In the genomic region with DNA sequence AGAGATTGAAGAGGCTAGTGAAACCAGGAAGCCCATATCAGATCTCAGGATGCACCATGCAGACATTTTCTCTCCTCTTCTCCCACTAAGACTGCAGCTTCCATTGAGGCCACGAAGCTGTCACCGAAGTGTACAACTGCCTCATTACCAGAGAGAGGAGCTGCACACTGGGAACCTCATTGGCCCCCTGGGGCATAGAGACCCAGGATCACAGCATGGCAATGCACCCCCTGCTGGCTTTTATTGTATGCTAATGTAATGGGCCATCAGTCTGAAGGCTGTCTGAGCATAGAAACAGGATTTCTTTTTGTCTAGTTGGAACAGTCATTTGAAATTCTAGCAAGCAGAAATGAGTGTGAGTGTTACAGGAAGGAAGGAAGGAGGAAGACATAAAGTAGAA, we compare ENCODE assay signal across 15 cellular contexts.
DNase-seq lines count a peak whose midpoint lies in the region; ATAC-seq and TF ChIP-seq lines count a peak whose summit lies in the region.
"Had no signal": no experiment of that assay in that cellular context is flagged by ENCODE, and none has a peak within 500 bp of the region (broad histone marks: within the 10 kb centered on the region; RNA-seq: fewer than 3 reads in every experiment).

No MANE protein-coding gene starts in this region.

- H3K4me1 ChIP-seq in OCI-LY3 (ENCODE audit: low read length): no peaks in the 10 kb centered on the region
- H3K4me1 ChIP-seq: body of pancreas had no signal

- CTCF ChIA-PET in activated CD4-positive, alpha-beta T cell treated with anti-CD3 and anti-CD28 coated beads for 36 hours (lab: Charles Lee): no interaction called here

- TF ChIP-seq CTCF in LNCaP clone FGC (IDR thresholded peaks at IDR 0.05; ENCODE audit: control insufficient read depth, extremely low read depth, insufficient read depth) (0 out of 2 replicates have a peak, but pooled peaks have one; percentile 6), OCI-LY3 (IDR thresholded peaks at IDR 0.05; ENCODE audit: low read depth, low read length) (peak; percentile 29)

- no peak overlapping the region for H3K4me3 Mint-ChIP-seq in activated CD4-positive, alpha-beta T cell treated with anti-CD3 and anti-CD28 coated beads for 36 hours
- H3K4me3 Mint-ChIP-seq: activated CD4-positive, alpha-beta memory T cell treated with anti-CD3 and anti-CD28 coated beads, Interleukin-2, amount 10 ng/mL, durations not matched to agents 7 days and 5 days; endodermal cell had no signal

- H3K4me1 Mint-ChIP-seq in activated CD4-positive, alpha-beta T cell treated with anti-CD3 and anti-CD28 coated beads for 36 hours: no peaks in the 10 kb centered on the region
- H3K4me1 Mint-ChIP-seq: activated CD4-positive, alpha-beta memory T cell treated with anti-CD3 and anti-CD28 coated beads, Interleukin-2, amount 10 ng/mL, durations not matched to agents 7 days and 5 days had no signal

- no peaks in the 10 kb centered on the region for H3K9me3 ChIP-seq in OCI-LY3 (ENCODE audit: insufficient read depth, low read length)
- H3K9me3 ChIP-seq: body of pancreas had no signal

- H3K4me3 ChIP-seq in LNCaP clone FGC (ENCODE audit: low read depth, low read length) (no peak overlapping the region), OCI-LY3 (ENCODE audit: low read length) (no peak overlapping the region)
- H3K4me3 ChIP-seq: body of pancreas had no signal

- H3K27ac Mint-ChIP-seq in activated CD4-positive, alpha-beta T cell treated with anti-CD3 and anti-CD28 coated beads for 36 hours: no peak overlapping the region
- H3K27ac Mint-ChIP-seq: activated CD4-positive, alpha-beta memory T cell treated with anti-CD3 and anti-CD28 coated beads, Interleukin-2, amount 10 ng/mL, durations not matched to agents 7 days and 5 days; endodermal cell had no signal

- H3K9me3 Mint-ChIP-seq in activated CD4-positive, alpha-beta T cell treated with anti-CD3 and anti-CD28 coated beads for 36 hours (ENCODE audit: low read depth): no peaks in the 10 kb centered on the region
- H3K9me3 Mint-ChIP-seq: endodermal cell had no signal

- H3K27me3 ChIP-seq in OCI-LY3 (ENCODE audit: low read depth, low read length): no peaks in the 10 kb centered on the region
- H3K27me3 ChIP-seq: body of pancreas had no signal

- intact Hi-C loops in activated CD4-positive, alpha-beta T cell treated with anti-CD3 and anti-CD28 coated beads for 36 hours (cut with DNase I, micrococcal nuclease): no loop called here

- no peak overlapping the region for H3K4me2 ChIP-seq in OCI-LY3 (ENCODE audit: low read length)

- ATAC-seq in activated CD4-positive, alpha-beta T cell treated with anti-CD3 and anti-CD28 coated beads for 36 hours: no peak
- no peak for ATAC-seq in HG02588 (IDR thresholded peaks at IDR 0.05; ENCODE audit: unreplicated experiment)
- no peak for ATAC-seq in GM19324 (IDR thresholded peaks at IDR 0.05; ENCODE audit: low FRiP score, unreplicated experiment)
- no peak for ATAC-seq in GM19455 (IDR thresholded peaks at IDR 0.05; ENCODE audit: unreplicated experiment)
- ATAC-seq: body of pancreas; stimulated activated naive CD8-positive, alpha-beta T cell treated with anti-CD3 and anti-CD28 coated beads, Interleukin-15, Interleukin-2, amounts not matched to agents 100 U/mL and 50 U/mL, for 24 hours had no signal

- H3K36me3 Mint-ChIP-seq in activated CD4-positive, alpha-beta T cell treated with anti-CD3 and anti-CD28 coated beads for 36 hours (ENCODE audit: low read depth): no peaks in the 10 kb centered on the region

- no peak overlapping the region for H2AFZ ChIP-seq in OCI-LY3 (ENCODE audit: low read depth, low read length)

- DNase-seq in activated CD4-positive, alpha-beta T cell treated with anti-CD3 and anti-CD28 coated beads for 36 hours: peak; percentile 13
- DNase-seq in activated CD4-positive, alpha-beta T cell treated with anti-CD3 and anti-CD28 coated beads, Interleukin-2, amount 50 U/mL, for 48 hours: no peak
- DNase-seq in LNCaP clone FGC (ENCODE audit: low read depth): no peak
- DNase-seq in pons (ENCODE audit: low spot score): peak; percentile 17
- DNase-seq: activated CD4-positive, alpha-beta memory T cell treated with anti-CD3 and anti-CD28 coated beads, Interleukin-2, amount 10 ng/mL, durations not matched to agents 7 days and 5 days; activated gamma-delta T cell; endodermal cell; kidney glomerular epithelial cell; NCI-H1105 treated with DMSO at 0.1 percent for 48 hours; stimulated activated naive CD8-positive, alpha-beta T cell treated with anti-CD3 and anti-CD28 coated beads, Interleukin-15, Interleukin-2, amounts not matched to agents 100 U/mL and 50 U/mL, for 24 hours had no signal

- H3K79me2 ChIP-seq in OCI-LY3 (ENCODE audit: low read length): no peaks in the 10 kb centered on the region

- no peak overlapping the region for H3K27ac ChIP-seq in OCI-LY3 (ENCODE audit: low read length)
- H3K27ac ChIP-seq: body of pancreas had no signal

- H3K27me3 Mint-ChIP-seq in activated CD4-positive, alpha-beta T cell treated with anti-CD3 and anti-CD28 coated beads for 36 hours: no peaks in the 10 kb centered on the region
- H3K27me3 Mint-ChIP-seq: activated CD4-positive, alpha-beta memory T cell treated with anti-CD3 and anti-CD28 coated beads, Interleukin-2, amount 10 ng/mL, durations not matched to agents 7 days and 5 days had no signal

- H4K20me1 ChIP-seq in OCI-LY3 (ENCODE audit: insufficient read depth, low read length): no peaks in the 10 kb centered on the region

- H3K36me3 ChIP-seq in OCI-LY3 (replicated peaks; ENCODE audit: low read depth, low read length): no peaks in the 10 kb centered on the region

- POLR2A ChIA-PET in activated CD4-positive, alpha-beta T cell treated with anti-CD3 and anti-CD28 coated beads for 36 hours (lab: Charles Lee): no interaction called here

- H3K9ac ChIP-seq in OCI-LY3 (ENCODE audit: low read length): no peak overlapping the region

Comparison
In these comparisons a context has a peak if more than half of its experiments do, and no peak if none do; other contexts are left out.
1. DNase-seq: peak in activated CD4-positive, alpha-beta T cell treated with anti-CD3 and anti-CD28 coated beads for 36 hours (single experiment) and pons (single experiment); none in activated CD4-positive, alpha-beta T cell treated with anti-CD3 and anti-CD28 coated beads, Interleukin-2, amount 50 U/mL, for 48 hours (0 of 2) and LNCaP clone FGC (single experiment).